In the genomic region with DNA sequence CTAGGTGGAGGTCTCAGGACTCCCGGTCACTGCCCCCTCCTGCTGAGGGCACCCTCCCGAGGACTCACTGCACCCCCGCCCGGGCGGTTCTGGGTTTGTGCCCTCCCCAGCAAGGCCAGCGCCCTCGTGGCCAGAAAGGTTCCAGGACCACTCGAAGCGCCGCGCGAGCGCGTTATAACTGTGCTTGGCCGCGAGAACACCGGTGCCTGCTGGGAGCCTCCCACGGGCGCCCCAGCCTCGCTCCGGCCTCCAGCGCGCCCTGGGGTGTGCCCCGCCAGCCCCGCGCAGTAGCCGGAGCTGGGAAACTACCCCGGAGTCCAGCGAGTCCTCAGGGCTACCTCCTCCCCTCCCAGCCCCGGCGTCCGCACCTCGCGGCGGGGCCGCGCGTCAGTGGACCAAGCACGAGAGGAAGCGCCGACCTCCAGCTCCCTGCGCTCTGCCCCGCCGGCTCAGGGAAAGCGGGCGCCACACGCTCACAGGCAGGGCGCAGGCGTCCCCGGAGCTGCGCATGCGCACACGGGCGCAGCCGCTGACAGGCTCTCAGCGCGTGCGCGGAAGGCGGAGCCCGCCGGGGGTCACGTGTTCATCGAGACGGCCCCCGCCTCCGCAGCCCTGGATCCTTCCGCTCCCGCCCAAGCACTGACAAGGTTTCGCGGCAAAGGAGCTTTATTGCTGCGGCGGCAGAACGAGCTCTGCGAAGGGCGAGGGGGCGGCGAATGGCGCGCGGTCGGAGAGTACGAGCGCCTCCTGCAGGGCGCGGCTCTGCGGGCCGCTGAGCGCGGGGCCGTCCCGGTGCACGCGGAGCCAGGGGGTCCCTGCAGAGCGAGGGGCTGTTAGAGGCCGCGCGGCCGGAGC, we compare ENCODE assay signal across 8 cellular contexts. TPM values are rescaled to one million over a fixed set of nuclear protein-coding genes. Genes with fewer than 3 reads are reported as not detected.
DNase-seq lines count a peak whose midpoint lies in the region; ATAC-seq and TF ChIP-seq lines count a peak whose summit lies in the region.

A gene with protein sequence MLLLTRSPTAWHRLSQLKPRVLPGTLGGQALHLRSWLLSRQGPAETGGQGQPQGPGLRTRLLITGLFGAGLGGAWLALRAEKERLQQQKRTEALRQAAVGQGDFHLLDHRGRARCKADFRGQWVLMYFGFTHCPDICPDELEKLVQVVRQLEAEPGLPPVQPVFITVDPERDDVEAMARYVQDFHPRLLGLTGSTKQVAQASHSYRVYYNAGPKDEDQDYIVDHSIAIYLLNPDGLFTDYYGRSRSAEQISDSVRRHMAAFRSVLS (minus strand): TSS at position 495 of the 855 bp plus-strand sequence. CDS start 1,187 bp downstream, outside the sequence.

- H4K20me1 ChIP-seq in IMR-90 (ENCODE audit: insufficient read depth, low read length), result peaks cover 19% of the 10 kb centered on the region

- H3K36me3 ChIP-seq in IMR-90 (ENCODE audit: control insufficient read depth, insufficient read depth, low read length) (peaks cover 24% of the 10 kb centered on the region), muscle layer of colon (ENCODE audit: insufficient read depth, low read length) (peaks cover 32% of the 10 kb centered on the region)

- intact Hi-C loops in IMR-90 (cut with micrococcal nuclease), result loop anchor here (5.0 kb wide), 1 partner anchor 57 kb away; a partner anchor contains a TSS

- TF ChIP-seq POLR2A in IMR-90 (IDR thresholded peaks at IDR 0.05; ENCODE audit: low read depth, low read length), result peak; percentile 83
- TF ChIP-seq POLR2A in erythroblast (IDR thresholded peaks at IDR 0.05; ENCODE audit: low read length), result peak; percentile 84

- ATAC-seq in GM21447 (IDR thresholded peaks at IDR 0.05; ENCODE audit: unreplicated experiment) (peak; percentile 20), IMR-90 (ENCODE audit: low read depth) (peak; percentile 71)

- TF ChIP-seq RAD21 in IMR-90 (IDR thresholded peaks at IDR 0.05; ENCODE audit: low read length), result peak; percentile 47

- H3K14ac ChIP-seq in IMR-90 (replicated peaks; ENCODE audit: low read depth, low read length), result peak within 1 kb of the TSS; percentile 92

- no peaks in the 10 kb centered on the region for H3K27me3 ChIP-seq in IMR-90 (ENCODE audit: control insufficient read depth, insufficient read depth, low read length)
- peaks cover 0 to 14% of the 10 kb centered on the region in 2 donors for H3K27me3 ChIP-seq in muscle layer of colon (ENCODE audit: control insufficient read depth in 1 of 2, insufficient read depth in 2 of 2, low read length in 2 of 2)

- peak within 1 kb of the TSS; percentile 99 for H2AK9ac ChIP-seq in IMR-90 (replicated peaks; ENCODE audit: low read depth, low read length, poor library complexity)

- peak within 1 kb of the TSS; percentile 79 for H4K5ac ChIP-seq in IMR-90 (ENCODE audit: low read depth, low read length)

- DNase-seq in DMS 273 (lab: John Stamatoyannopoulos, UW; ENCODE audit: unreplicated experiment) (peak; percentile 98), IMR-90 (peak; percentile 97), OCI-M1 (lab: John Stamatoyannopoulos, UW) (peak; percentile 98), erythroblast (lab: John Stamatoyannopoulos, UW) (peak; percentile 98 to 99)
- DNase-seq in activated T-cell treated with anti-CD3 and anti-CD28 coated beads, Interleukin-2, amount 50 U/mL, for 1 hour, result peak; percentile 98
- peak; percentile 92 to 97 for DNase-seq in stimulated activated CD8-positive, alpha-beta memory T cell treated with anti-CD3 and anti-CD28 coated beads, Interleukin-7, amount 100 ng/mL, for 1 hour (ENCODE audit: low read depth in 2 of 2)

- H3K9me3 ChIP-seq in IMR-90 (ENCODE audit: control insufficient read depth, insufficient read depth, low read length) (no peaks in the 10 kb centered on the region), muscle layer of colon (ENCODE audit: low read length) (no peaks in the 10 kb centered on the region)

- peak within 1 kb of the TSS; percentile 94 for H2AK5ac ChIP-seq in IMR-90 (ENCODE audit: low read depth, low read length)

- peak within 1 kb of the TSS; percentile 82 to 91; a peak in 3 of 4 replicates for H4K8ac ChIP-seq in IMR-90 (ENCODE audit: low read depth in 2 of 2, low read length in 2 of 2)

- H3K9ac ChIP-seq in IMR-90 (ENCODE audit: low read depth, low read length), result peak within 1 kb of the TSS; percentile 89
- peak within 1 kb of the TSS; percentile 68 for H3K9ac ChIP-seq in muscle layer of colon (ENCODE audit: low read length)

- POLR2A ChIA-PET in IMR-90 (lab: Charles Lee; ENCODE audit: unreplicated experiment), result interaction anchor here (0.6 to 0.7 kb wide), 3 partner anchors 17 to 54 kb away, joined by 3 to 4 read pairs (median 3); a partner anchor contains a TSS

- peak within 1 kb of the TSS; percentile 76; the same call in 1 of the 2 replicates for H4K91ac ChIP-seq in IMR-90 (ENCODE audit: insufficient read depth, low read depth, low read length)

- H3K4ac ChIP-seq in IMR-90 (ENCODE audit: low read depth, low read length), result peak within 1 kb of the TSS; percentile 96

- no peak within 1 kb of the TSS for H2BK20ac ChIP-seq in IMR-90 (ENCODE audit: low read depth, low read length)

- peak within 1 kb of the TSS; percentile 90 for H3K4me2 ChIP-seq in IMR-90 (ENCODE audit: low read depth, low read length)

- CTCF ChIA-PET in IMR-90 (lab: Yijun Ruan, JAX), result interaction anchor here (0.5 to 1.6 kb wide), 12 partner anchors 16 to 230 kb away, joined by 3 to 8 read pairs (median 4); a partner anchor contains a TSS

- peak within 1 kb of the TSS; percentile 48; the same call in 1 of the 2 replicates for H3K18ac ChIP-seq in IMR-90 (ENCODE audit: low read depth, low read length)

- H3K27ac ChIP-seq in IMR-90 (ENCODE audit: insufficient read depth, low read length), result peak within 1 kb of the TSS; percentile 96
- peak within 1 kb of the TSS; percentile 88 for H3K27ac ChIP-seq in muscle layer of colon (ENCODE audit: low read depth, low read length)

- peak within 1 kb of the TSS; percentile 96 for H2AFZ ChIP-seq in IMR-90 (replicated peaks; ENCODE audit: low read length, poor library complexity)

- H2BK120ac ChIP-seq in IMR-90 (ENCODE audit: low read depth, low read length), result peak within 1 kb of the TSS; percentile 52; the same call in 1 of the 2 replicates

- peak within 1 kb of the TSS; percentile 2; the same call in 1 of the 2 replicates for H3K23ac ChIP-seq in IMR-90 (ENCODE audit: low read depth, low read length)

- peaks cover 13% of the 10 kb centered on the region for H3K4me1 ChIP-seq in IMR-90 (ENCODE audit: control insufficient read depth, insufficient read depth, low read length)
- H3K4me1 ChIP-seq in muscle layer of colon (ENCODE audit: insufficient read depth, low read length), result peaks cover 14% of the 10 kb centered on the region

- peaks cover 11 to 46% of the 10 kb centered on the region in 2 experiments for H3K79me1 ChIP-seq in IMR-90 (ENCODE audit: low read depth in 1 of 2, low read length in 2 of 2)

- H3K4me3 ChIP-seq in IMR-90 (ENCODE audit: insufficient read depth, low read depth, low read length), result peak within 1 kb of the TSS; percentile 84
- H3K4me3 ChIP-seq in muscle layer of colon (ENCODE audit: low read depth in 1 of 2, low read length in 2 of 2), result peak within 1 kb of the TSS; percentile 65 to 94

- WGBS in IMR-90 (ENCODE audit: extremely low coverage in 2 of 2, insufficient read length in 1 of 2), 2 experiments, result 1% methylated on average over 70 of the region's 99 CpGs; no CpG with 5 or more reads in 1 of the 2 experiments

- no peak within 1 kb of the TSS for H2BK15ac ChIP-seq in IMR-90 (ENCODE audit: low read depth, low read length)

- no TSS peak for BruUV-seq in IMR-90 (replicated peaks; lab: Mats Ljungman, UMichigan)

- H2BK5ac ChIP-seq in IMR-90 (ENCODE audit: low read depth, low read length, poor library complexity, severe bottlenecking), result peak within 1 kb of the TSS; percentile 85

- peak within 1 kb of the TSS; percentile 83 for H3K56ac ChIP-seq in IMR-90 (ENCODE audit: extremely low read depth, insufficient read depth, low read length)

- peak; percentile 63 for TF ChIP-seq CTCF in IMR-90 (conservative IDR thresholded peaks at IDR 0.05; ENCODE audit: low read depth, low read length)

- peaks cover 12% of the 10 kb centered on the region for H3K9me1 ChIP-seq in IMR-90 (ENCODE audit: insufficient read depth, low read length)

- in situ Hi-C loops in IMR-90 (cut with MboI; ENCODE audit: low sequenced_read_pairs), result loop anchor here (5.0 kb wide), 1 partner anchor 52 kb away; a partner anchor contains a TSS

- dilution Hi-C loops in IMR-90 (cut with HindIII; ENCODE audit: low sequenced_read_pairs, unreplicated experiment), result no loop called here

TF ChIP-seq in IMR-90, 13 proteins besides CTCF, POLR2A, EP300 and RAD21 (continues in another document):
- TF ChIP-seq MAFK (IDR thresholded peaks at IDR 0.05; ENCODE audit: low read depth, low read length) (peak; percentile 74), MAZ (IDR thresholded peaks at IDR 0.05; ENCODE audit: borderline replicate concordance, low read depth, low read length) (peak; percentile 70; the same call in 1 of the 2 replicates), MXI1 (IDR thresholded peaks at IDR 0.05; ENCODE audit: borderline replicate concordance, low read depth, low read length) (peak; percentile 78; the same call in 1 of the 2 replicates), RFX5 (IDR thresholded peaks at IDR 0.05; ENCODE audit: low read depth, low read length) (no peak), CHD1 (IDR thresholded peaks at IDR 0.05; ENCODE audit: low read depth, low read length) (no peak), RCOR1 (IDR thresholded peaks at IDR 0.05; ENCODE audit: insufficient replicate concordance, low read length) (no peak)
- TF ChIP-seq, protein P1, sequence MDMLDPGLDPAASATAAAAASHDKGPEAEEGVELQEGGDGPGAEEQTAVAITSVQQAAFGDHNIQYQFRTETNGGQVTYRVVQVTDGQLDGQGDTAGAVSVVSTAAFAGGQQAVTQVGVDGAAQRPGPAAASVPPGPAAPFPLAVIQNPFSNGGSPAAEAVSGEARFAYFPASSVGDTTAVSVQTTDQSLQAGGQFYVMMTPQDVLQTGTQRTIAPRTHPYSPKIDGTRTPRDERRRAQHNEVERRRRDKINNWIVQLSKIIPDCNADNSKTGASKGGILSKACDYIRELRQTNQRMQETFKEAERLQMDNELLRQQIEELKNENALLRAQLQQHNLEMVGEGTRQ (IDR thresholded peaks at IDR 0.05; ENCODE audit: low read depth, low read length), result peak; percentile 98
- TF ChIP-seq, protein P2, sequence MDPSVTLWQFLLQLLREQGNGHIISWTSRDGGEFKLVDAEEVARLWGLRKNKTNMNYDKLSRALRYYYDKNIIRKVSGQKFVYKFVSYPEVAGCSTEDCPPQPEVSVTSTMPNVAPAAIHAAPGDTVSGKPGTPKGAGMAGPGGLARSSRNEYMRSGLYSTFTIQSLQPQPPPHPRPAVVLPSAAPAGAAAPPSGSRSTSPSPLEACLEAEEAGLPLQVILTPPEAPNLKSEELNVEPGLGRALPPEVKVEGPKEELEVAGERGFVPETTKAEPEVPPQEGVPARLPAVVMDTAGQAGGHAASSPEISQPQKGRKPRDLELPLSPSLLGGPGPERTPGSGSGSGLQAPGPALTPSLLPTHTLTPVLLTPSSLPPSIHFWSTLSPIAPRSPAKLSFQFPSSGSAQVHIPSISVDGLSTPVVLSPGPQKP (IDR thresholded peaks at IDR 0.05; ENCODE audit: borderline replicate concordance, low read depth, low read length), result no peak

RNA-seq across cellular contexts. Expression of the gene that starts here (rescaled TPM):
- total RNA-seq in IMR-90 (2012; rRNA removed), result 1.3 and 1.7 TPM in 2 replicates
- 1.8 and 1.9 TPM in 2 replicates for polyA plus RNA-seq in IMR-90 (2012; rRNA removed)
- 2.9 TPM in 2 replicates for polyA plus RNA-seq in IMR-90 (2012; cell fraction: cytosol; rRNA removed)
- 2.1 and 3.9 TPM in 2 replicates for polyA plus RNA-seq in IMR-90 (2012; cell fraction: nucleus; rRNA removed; ENCODE audit: low replicate concordance)

Comparison
In these comparisons a context has a peak if more than half of its experiments do, and no peak if none do; other contexts are left out.
1. Peak in every context shown above with its lines: DNase-seq, ATAC-seq, H3K4me3 ChIP-seq and H3K27ac ChIP-seq.